ENCODE assay signal across 8 cellular contexts in the genomic region with DNA sequence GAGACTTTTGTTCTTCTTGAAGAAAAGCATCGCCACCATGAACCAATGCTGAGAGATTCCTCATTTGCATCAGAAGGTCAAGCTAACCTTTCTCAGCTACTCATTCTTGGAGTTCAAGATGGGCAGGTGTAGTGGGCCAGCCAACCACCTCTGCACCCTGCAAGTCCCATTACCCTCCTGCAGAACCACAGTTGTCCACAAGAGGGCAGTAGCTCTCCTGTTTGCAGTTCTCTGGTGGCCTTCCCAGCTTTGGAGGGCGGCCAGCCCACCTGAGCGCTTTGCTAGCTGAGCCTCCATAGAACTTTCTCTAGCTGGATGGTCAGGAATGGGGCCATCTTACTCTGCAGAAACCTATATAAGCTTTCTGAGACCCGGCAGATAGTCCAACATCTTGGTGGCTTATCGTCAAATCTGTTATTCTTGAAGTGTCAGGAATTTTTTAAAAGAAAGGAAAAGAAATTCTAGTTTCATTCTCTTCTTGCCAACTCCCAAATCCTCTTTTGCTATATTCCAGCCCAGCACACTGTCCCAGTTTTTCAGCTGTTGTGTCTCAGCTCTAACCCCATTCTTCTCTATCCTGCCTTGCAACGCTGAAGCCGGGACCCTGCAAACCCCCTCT. TPM values are rescaled to one million over a fixed set of nuclear protein-coding genes. Genes with fewer than 3 reads are reported as not detected.
DNase-seq lines count a peak whose midpoint lies in the region; ATAC-seq, FAIRE-seq and TF ChIP-seq lines count a peak whose summit lies in the region.

No MANE protein-coding gene starts in this region.

- H3K36me3 ChIP-seq in K562 (ENCODE audit: control insufficient read depth, insufficient read depth, low read length) = no peaks in the 10 kb centered on the region
- H3K36me3 ChIP-seq in kidney epithelial cell (ENCODE audit: control insufficient read depth, insufficient read depth, low read length) = no peaks in the 10 kb centered on the region

- in situ Hi-C loops in K562 (cut with MboI) = loop anchor here (10.0 kb wide), 1 partner anchor 223 kb away; no protein-coding TSS in a partner anchor

- H3K4me1 ChIP-seq in K562 (replicated peaks in 1 of 2; ENCODE audit: control insufficient read depth in 2 of 2, insufficient read depth in 2 of 2, low read length in 2 of 2) = no peaks in the 10 kb centered on the region

- TF ChIP-seq EP300 in K562 (IDR thresholded peaks at IDR 0.05; ENCODE audit: low read length) = no peak

- FAIRE-seq in H54 (lab: Jason Lieb, UNC) (no peak), K562 (lab: Jason Lieb, UNC) (peak; percentile 86)

- DNase-seq in EL = peak; percentile 58
- DNase-seq in H54 (ENCODE audit: insufficient read length, low spot score) = peak; percentile 64
- DNase-seq in NCI-H1092 treated with DMSO at 0.1 percent for 48 hours (lab: John Stamatoyannopoulos, UW) = peak; percentile 86
- DNase-seq in T-helper 22 cell (ENCODE audit: low read depth) = peak; percentile 48
- peak; percentile 80 to 90 (median 86) for DNase-seq in K562 (ENCODE audit: extremely low read depth in 1 of 4, low spot score in 3 of 4)
- peak; percentile 12 for DNase-seq in kidney epithelial cell (ENCODE audit: low read depth)
- peak; percentile 87 to 88 for DNase-seq in stimulated activated CD4-positive, alpha-beta T cell treated with anti-CD3 and anti-CD28 coated beads, Interleukin-2, amount 100 ng/mL, for 24 hours
- no peak for DNase-seq in foreskin melanocyte

- TF ChIP-seq POLR2A in H54 (IDR thresholded peaks at IDR 0.05; ENCODE audit: low read depth, low read length) = no peak
- no peak for TF ChIP-seq POLR2A in K562 (conservative IDR thresholded peaks at IDR 0.05)

- H3K9me1 ChIP-seq in K562 (ENCODE audit: control insufficient read depth, insufficient read depth, low read length) = no peaks in the 10 kb centered on the region

- ATAC-seq in K562 = peak; percentile 90

- POLR2A ChIA-PET in K562 (lab: Yijun Ruan, JAX) = interaction anchor here (0.8 kb wide), 1 partner anchor 9 kb away, joined by 3 read pairs; no protein-coding TSS in a partner anchor

- peaks cover 0 to 6% of the 10 kb centered on the region in 2 experiments; a peak in 1 of 5 replicates for H3K27me3 ChIP-seq in K562 (ENCODE audit: control insufficient read depth in 2 of 2, insufficient read depth in 2 of 2, low read length in 2 of 2)
- peaks cover 2% of the 10 kb centered on the region for H3K27me3 ChIP-seq in kidney epithelial cell (ENCODE audit: control insufficient read depth, insufficient read depth, low read length)

- H3K4me2 ChIP-seq in K562 (ENCODE audit: insufficient read depth, low read length) = no peak overlapping the region

- H3K9ac ChIP-seq in K562 (ENCODE audit: insufficient read depth in 1 of 2, low read depth in 2 of 2, low read length in 2 of 2) = no peak overlapping the region

- H3K27ac ChIP-seq in K562 (ENCODE audit: extremely low read depth, low read depth, low read length) = no peak overlapping the region

- TF ChIP-seq CTCF in K562 (IDR thresholded peaks at IDR 0.05 in 2 of 3, conservative IDR thresholded peaks at IDR 0.05 in 1 of 3; ENCODE audit: insufficient read depth in 2 of 3, low read depth in 1 of 3, low read length in 3 of 3) (peak; percentile 76 to 94 (median 80)), kidney epithelial cell (IDR thresholded peaks at IDR 0.05; ENCODE audit: insufficient read depth, low read length, poor library complexity, severe bottlenecking) (peak; percentile 90)

- no peaks in the 10 kb centered on the region; the same call in 1 of the 2 replicates for H4K20me1 ChIP-seq in K562 (replicated peaks; ENCODE audit: control insufficient read depth, insufficient read depth, low read length)

- H3K4me3 ChIP-seq in K562 (no peak overlapping the region), kidney epithelial cell (ENCODE audit: low read depth, low read length) (no peak overlapping the region)

- peak; percentile 29 to 45 for TF ChIP-seq RAD21 in K562 (CRISPR knock-in tag; conservative IDR thresholded peaks at IDR 0.05 in 1 of 2, IDR thresholded peaks at IDR 0.05 in 1 of 2)

- CTCF ChIA-PET in K562 (lab: Yijun Ruan, JAX; ENCODE audit: low intra/inter-chr PET ratio) = interaction anchor here (0.6 to 2.3 kb wide), 4 partner anchors 217 to 226 kb away, joined by 3 to 10 read pairs (median 4); no protein-coding TSS in a partner anchor

- 4% methylated on average over 7 of the region's 7 CpGs for WGBS in K562 (ENCODE audit: insufficient coverage, low coverage, missing lambda C conversion rate)

- intact Hi-C loops in K562 (cut with micrococcal nuclease) = loop anchor here (1.0 to 5.0 kb wide), 2 partner anchors 226 to 240 kb away; no protein-coding TSS in a partner anchor

- H2AFZ ChIP-seq in K562 (ENCODE audit: low read depth, low read length) = no peak overlapping the region

- BruUV-seq in K562 (replicated peaks; lab: Mats Ljungman, UMichigan) = no TSS peak

- no peaks in the 10 kb centered on the region for H3K9me3 ChIP-seq in K562 (replicated peaks; ENCODE audit: control insufficient read depth, insufficient read depth, low read depth, low read length)

- no peaks in the 10 kb centered on the region for H3K79me2 ChIP-seq in K562 (ENCODE audit: control insufficient read depth, insufficient read depth, low read length)

TF ChIP-seq in K562, 482 proteins besides CTCF, POLR2A, EP300 and RAD21:
- 0 out of 2 replicates have a peak, but pooled peaks have one; percentile 31 for TF ChIP-seq RB1 (IDR thresholded peaks at IDR 0.05; ENCODE audit: low read depth)
- peak; percentile 47 for TF ChIP-seq SMC3 (conservative IDR thresholded peaks at IDR 0.05; ENCODE audit: insufficient read depth, low read depth, low read length)
- 0 out of 2 replicates have a peak, but pooled peaks have one; percentile 34 for TF ChIP-seq KLF16 (IDR thresholded peaks at IDR 0.05)
- TF ChIP-seq, protein P1, sequence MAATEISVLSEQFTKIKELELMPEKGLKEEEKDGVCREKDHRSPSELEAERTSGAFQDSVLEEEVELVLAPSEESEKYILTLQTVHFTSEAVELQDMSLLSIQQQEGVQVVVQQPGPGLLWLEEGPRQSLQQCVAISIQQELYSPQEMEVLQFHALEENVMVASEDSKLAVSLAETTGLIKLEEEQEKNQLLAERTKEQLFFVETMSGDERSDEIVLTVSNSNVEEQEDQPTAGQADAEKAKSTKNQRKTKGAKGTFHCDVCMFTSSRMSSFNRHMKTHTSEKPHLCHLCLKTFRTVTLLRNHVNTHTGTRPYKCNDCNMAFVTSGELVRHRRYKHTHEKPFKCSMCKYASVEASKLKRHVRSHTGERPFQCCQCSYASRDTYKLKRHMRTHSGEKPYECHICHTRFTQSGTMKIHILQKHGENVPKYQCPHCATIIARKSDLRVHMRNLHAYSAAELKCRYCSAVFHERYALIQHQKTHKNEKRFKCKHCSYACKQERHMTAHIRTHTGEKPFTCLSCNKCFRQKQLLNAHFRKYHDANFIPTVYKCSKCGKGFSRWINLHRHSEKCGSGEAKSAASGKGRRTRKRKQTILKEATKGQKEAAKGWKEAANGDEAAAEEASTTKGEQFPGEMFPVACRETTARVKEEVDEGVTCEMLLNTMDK (IDR thresholded peaks at IDR 0.05; ENCODE audit: borderline replicate concordance, insufficient read depth, low read depth, low read length, poor library complexity, severe bottlenecking) = peak; percentile 41
- TF ChIP-seq TAF9B (IDR thresholded peaks at IDR 0.05; ENCODE audit: partially characterized antibody) = no peak
- TF ChIP-seq POLR2H (tag; IDR thresholded peaks at IDR 0.05; ENCODE audit: low read depth) = no peak

RNA-seq across cellular contexts. Expression of a gene that starts 11.0 kb away (rescaled TPM):
- not detected in 2 replicates for total RNA-seq in K562 (2011; cell fraction: chromatin; rRNA removed; ENCODE audit: low replicate concordance)
- not detected in 2 replicates for total RNA-seq in K562 (2011; cell fraction: nucleolus; rRNA removed)
- not detected in 2 replicates for total RNA-seq in K562 (2011; cell fraction: nucleoplasm; rRNA removed)
- total RNA-seq in K562 (2014; rRNA removed) (not detected in 2 replicates), K562 (2014; rRNA removed; fragmentation: Illumina TruSeq; extraction: Trizol) (not detected in 2 replicates), K562 (2015; rRNA removed; fragmentation: Illumina TruSeq; extraction: Trizol) (not detected in 2 replicates), K562 (2021) (not detected in 2 replicates), kidney epithelial cell (not detected in 2 replicates)
- polyA plus RNA-seq in K562 (2011; rRNA removed) (not detected in 2 replicates), K562 (2014; fragmentation: Illumina TruSeq; extraction: Trizol) (not detected in 2 replicates), K562 (2014; fragmentation: Nextera tagmentation; extraction: Ambion mirVana) (not detected), K562 (2014; rRNA removed) (not detected in 2 replicates)
- polyA plus RNA-seq in K562 (2011; cell fraction: cytosol; rRNA removed) = not detected in 2 replicates
- polyA plus RNA-seq in K562 (2011; cell fraction: nucleus; rRNA removed) = not detected in 2 replicates
- polyA plus RNA-seq in K562 (2012) = not detected in 2 replicates
- polyA minus RNA-seq in K562 (2011; rRNA and poly(A)+ RNA removed) = not detected in 2 replicates
- not detected in 2 replicates for polyA minus RNA-seq in K562 (2011; cell fraction: cytosol; rRNA and poly(A)+ RNA removed)
- polyA minus RNA-seq in K562 (2011; cell fraction: nucleus; rRNA and poly(A)+ RNA removed) = not detected in 2 replicates
